8 cellular contexts compared by ENCODE assay signal in the genomic region with DNA sequence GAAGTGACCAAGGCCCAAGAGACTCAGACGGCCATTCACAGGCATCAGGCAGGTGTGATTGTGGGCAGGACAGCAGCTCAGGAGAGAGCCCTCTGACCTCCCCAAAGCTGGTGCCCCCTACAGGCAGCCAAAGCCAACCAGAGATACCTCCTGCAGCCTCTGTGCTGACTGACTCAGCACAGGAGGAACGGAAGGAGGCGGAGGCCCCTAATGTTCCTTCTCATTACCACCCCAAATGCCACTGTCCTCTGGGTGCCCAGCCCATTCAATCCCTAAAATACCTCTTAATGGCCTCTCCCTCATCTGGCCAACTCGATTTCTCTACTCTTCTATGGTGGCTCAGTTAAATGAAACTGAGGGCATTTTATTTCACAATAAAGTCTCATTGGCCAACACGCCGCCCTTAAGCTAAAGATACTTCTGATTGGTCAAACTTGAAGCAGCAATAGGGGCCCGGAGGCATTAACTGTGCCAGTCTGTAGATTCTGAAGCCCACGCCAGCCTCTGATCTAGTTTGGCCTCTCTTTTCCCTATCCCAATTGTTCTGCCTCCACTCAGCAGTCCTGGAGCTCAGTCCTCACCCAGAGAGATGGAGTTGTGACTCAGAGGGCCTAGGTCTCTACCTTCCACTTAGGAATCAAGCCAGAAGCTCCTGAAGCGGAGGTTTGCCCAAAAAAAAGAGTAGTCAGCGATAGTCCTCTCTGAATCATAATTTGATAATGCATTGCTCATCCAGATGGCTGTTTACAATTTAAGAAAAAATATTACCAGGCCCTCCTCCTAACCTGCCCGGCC. TPM values are rescaled to one million over a fixed set of nuclear protein-coding genes. Genes with fewer than 3 reads are reported as not detected.
DNase-seq lines count a peak whose midpoint lies in the region; ATAC-seq, FAIRE-seq and TF ChIP-seq lines count a peak whose summit lies in the region.

No MANE protein-coding gene starts in this region.

- H3K9me3 Mint-ChIP-seq in astrocyte (ENCODE audit: unreplicated experiment) = no peaks in the 10 kb centered on the region

- H3K9ac ChIP-seq in BLaER1 treated with 17β-estradiol and CSF1 and Interleukin-3, amounts not matched to agents 10 nM and 100 nM = peak overlapping the region; percentile 88 to 100 (median 98)
- peak overlapping the region; percentile 89 for H3K9ac ChIP-seq in astrocyte (ENCODE audit: low read length)
- H3K9ac ChIP-seq in kidney (ENCODE audit: low read length in 2 of 2) = peak overlapping the region; percentile 84 to 90

- H3K36me3 ChIP-seq in BLaER1 treated with 17β-estradiol and CSF1 and Interleukin-3, amounts not matched to agents 10 nM and 100 nM = peaks cover 42 to 48% (median 45%) of the 10 kb centered on the region in 11 experiments
- H3K36me3 ChIP-seq in astrocyte (ENCODE audit: insufficient read depth, low read length) (peaks cover 24% of the 10 kb centered on the region), kidney (ENCODE audit: control insufficient read depth in 1 of 2, insufficient read depth in 2 of 2, low read length in 2 of 2) (peaks cover 26 to 34% of the 10 kb centered on the region in 2 donors)

- H3K9me3 ChIP-seq in BLaER1 treated with 17β-estradiol and CSF1 and Interleukin-3, amounts not matched to agents 10 nM and 100 nM (replicated peaks in 1 of 11) = peaks cover 0 to 16% (median 0%) of the 10 kb centered on the region in 11 experiments; a peak in 6 of 22 replicates
- H3K9me3 ChIP-seq in astrocyte (ENCODE audit: insufficient read depth, low read depth, low read length) = no peaks in the 10 kb centered on the region
- no peaks in the 10 kb centered on the region for H3K9me3 ChIP-seq in kidney (ENCODE audit: control insufficient read depth in 1 of 2, low read length in 2 of 2)

- H2AFZ ChIP-seq in astrocyte (ENCODE audit: low read depth, low read length) = no peak overlapping the region

- ATAC-seq in GM18907 (IDR thresholded peaks at IDR 0.05; ENCODE audit: unreplicated experiment) (peak; percentile 27), HG03139 (IDR thresholded peaks at IDR 0.05; ENCODE audit: unreplicated experiment) (peak; percentile 38)

- TF ChIP-seq CTCF in astrocyte (IDR thresholded peaks at IDR 0.05; ENCODE audit: insufficient read depth, low read depth, low read length) = peak; percentile 13
- TF ChIP-seq CTCF in kidney (IDR thresholded peaks at IDR 0.05; ENCODE audit: borderline replicate concordance, extremely low read depth, insufficient read depth) = peak; percentile 32

- H3K4me3 Mint-ChIP-seq in astrocyte (ENCODE audit: unreplicated experiment) = peak overlapping the region; percentile 96

- peak overlapping the region; percentile 87 to 99 (median 94) for H3K4me2 ChIP-seq in BLaER1 treated with 17β-estradiol and CSF1 and Interleukin-3, amounts not matched to agents 10 nM and 100 nM
- H3K4me2 ChIP-seq in astrocyte (ENCODE audit: low read length) = peak overlapping the region; percentile 97

- TF ChIP-seq POLR2A in Raji (IDR thresholded peaks at IDR 0.05; ENCODE audit: insufficient read depth, low read depth, low read length) = peak; percentile 26; the same call in 1 of the 2 replicates

- H3K4me1 ChIP-seq in BLaER1 treated with 17β-estradiol and CSF1 and Interleukin-3, amounts not matched to agents 10 nM and 100 nM = peaks cover 28 to 48% (median 36%) of the 10 kb centered on the region in 10 experiments
- H3K4me1 ChIP-seq in astrocyte (ENCODE audit: insufficient read depth, low read length) = peaks cover 15% of the 10 kb centered on the region
- H3K4me1 ChIP-seq in kidney (ENCODE audit: control insufficient read depth in 1 of 2, insufficient read depth in 1 of 2, low read depth in 1 of 2, low read length in 2 of 2) = peaks cover 42% of the 10 kb centered on the region in 2 donors

- H3K79me2 ChIP-seq in astrocyte (ENCODE audit: insufficient read depth, low read length) = peaks cover 33% of the 10 kb centered on the region

- H3K27me3 ChIP-seq in BLaER1 treated with 17β-estradiol and CSF1 and Interleukin-3, amounts not matched to agents 10 nM and 100 nM = no peaks in the 10 kb centered on the region
- H3K27me3 ChIP-seq in astrocyte (ENCODE audit: insufficient read depth, low read length) = no peaks in the 10 kb centered on the region

- peaks cover 22% of the 10 kb centered on the region for H3K4me1 Mint-ChIP-seq in astrocyte (ENCODE audit: low read depth, unreplicated experiment)

- peaks cover 0 to 44% (median 12%) of the 10 kb centered on the region in 11 experiments; a peak in 9 of 22 replicates for H4K20me1 ChIP-seq in BLaER1 treated with 17β-estradiol and CSF1 and Interleukin-3, amounts not matched to agents 10 nM and 100 nM
- H4K20me1 ChIP-seq in astrocyte (ENCODE audit: insufficient read depth, low read length) = peaks cover 25% of the 10 kb centered on the region

- no peaks in the 10 kb centered on the region for H3K27me3 Mint-ChIP-seq in astrocyte (ENCODE audit: low read depth, unreplicated experiment)

- DNase-seq in astrocyte (ENCODE audit: low read depth) = peak; percentile 54
- DNase-seq in kidney = no peak
- DNase-seq in stimulated activated CD4-positive, alpha-beta T cell treated with anti-CD3 and anti-CD28 coated beads, TNF-alpha, amount 100 ng/mL, for 4 hours (ENCODE audit: low read depth in 3 of 3) = peak; percentile 28 to 33 (median 31)
- DNase-seq in OCI-M2 (lab: John Stamatoyannopoulos, UW; ENCODE audit: unreplicated experiment) = no peak

- H3K27ac ChIP-seq in BLaER1 treated with 17β-estradiol and CSF1 and Interleukin-3, amounts not matched to agents 10 nM and 100 nM = peak overlapping the region; percentile 88 to 100 (median 97)
- H3K27ac ChIP-seq in astrocyte (ENCODE audit: low read depth, low read length) (peak overlapping the region; percentile 86), kidney (ENCODE audit: low read depth in 2 of 2, low read length in 2 of 2) (peak overlapping the region; percentile 91 to 98)

- H3K36me3 Mint-ChIP-seq in astrocyte (ENCODE audit: low read depth, unreplicated experiment) = peaks cover 25% of the 10 kb centered on the region

- FAIRE-seq in astrocyte (lab: Jason Lieb, UNC) = no peak
- no peak for FAIRE-seq in kidney (lab: Jason Lieb, UNC)

- intact Hi-C loops in kidney (cut with DNase I) = no loop called here

- peak overlapping the region; percentile 66 to 97 (median 88) for H3K4me3 ChIP-seq in BLaER1 treated with 17β-estradiol and CSF1 and Interleukin-3, amounts not matched to agents 10 nM and 100 nM
- H3K4me3 ChIP-seq in astrocyte (ENCODE audit: insufficient read depth, low read depth, low read length) = peak overlapping the region; percentile 82
- peak overlapping the region; percentile 81 to 85 for H3K4me3 ChIP-seq in kidney (ENCODE audit: low read length in 2 of 2)

- peak overlapping the region; percentile 87 for H3K27ac Mint-ChIP-seq in astrocyte (ENCODE audit: unreplicated experiment)

RNA-seq across cellular contexts. Expression of gene CYREN, which starts 1.2 kb away (rescaled TPM):
- total RNA-seq in astrocyte (31.0 and 33.7 TPM in 2 replicates), kidney (89.3 TPM)
- 39.4 TPM for polyA plus RNA-seq in kidney (ENCODE audit: insufficient read depth, low read depth, low replicate concordance)

RNA-seq across cellular contexts. Expression of gene TMEM140, which starts 21.5 kb away (rescaled TPM):
- total RNA-seq in astrocyte = 0.27 and 0.62 TPM in 2 replicates
- 31.3 TPM for total RNA-seq in kidney
- polyA plus RNA-seq in kidney (ENCODE audit: insufficient read depth, low read depth, low replicate concordance) = 28.2 TPM

RNA-seq across cellular contexts. Expression of gene WDR91, which starts 42.0 kb away (rescaled TPM):
- total RNA-seq in astrocyte = 5.5 and 6.6 TPM in 2 replicates
- 73.9 TPM for total RNA-seq in kidney
- polyA plus RNA-seq in kidney (ENCODE audit: insufficient read depth, low read depth, low replicate concordance) = 27.8 TPM

Comparison
In these comparisons a context has a peak if more than half of its experiments do, and no peak if none do; other contexts are left out.
1. DNase-seq: peak in astrocyte (single experiment) and stimulated activated CD4-positive, alpha-beta T cell treated with anti-CD3 and anti-CD28 coated beads, TNF-alpha, amount 100 ng/mL, for 4 hours (3 of 3); none in kidney (single experiment) and OCI-M2 (single experiment).
2. RNA of gene TMEM140, which starts 21.5 kb away (total RNA-seq): 31.3 TPM in kidney (single experiment); 0.27 to 0.62 TPM in astrocyte; every median in the first group is over 10 times any median in the second.
3. Peak in every context shown above with its lines, with median percentiles within 50 percentile points of each other: H3K27ac ChIP-seq, H3K4me3 ChIP-seq and H3K9ac ChIP-seq.